ENCODE assay signal across 16 cellular contexts in genomic region chr12:76611533-76611932, GRCh38. TPM values are rescaled to one million over a fixed set of nuclear protein-coding genes. Genes with fewer than 3 reads are reported as not detected.
A peak's percentile ranks its signal among the peaks of the same experiment; 100 is the strongest.
DNase-seq lines count a peak whose midpoint lies in the region; TF ChIP-seq lines count a peak whose summit lies in the region.
"Had no signal": no experiment of that assay in that cellular context is flagged by ENCODE, and none has a peak within 500 bp of the region (broad histone marks: within the 10 kb centered on the region; RNA-seq: fewer than 3 reads in every experiment).

No MANE protein-coding gene starts in this region.

- no peak overlapping the region for H3K27ac ChIP-seq in WERI-Rb-1
- H3K27ac ChIP-seq: C4-2B, heart left ventricle had no signal

- H3K36me3 ChIP-seq in WERI-Rb-1, result no peaks in the 10 kb centered on the region
- H3K36me3 ChIP-seq: heart left ventricle had no signal

- no peak for TF ChIP-seq CTCF in WERI-Rb-1 (IDR thresholded peaks at IDR 0.05; ENCODE audit: low read depth, low read length)

- H3K27me3 ChIP-seq in WERI-Rb-1 (ENCODE audit: insufficient read depth, low read depth, severe bottlenecking), result no peaks in the 10 kb centered on the region
- H3K27me3 ChIP-seq: heart left ventricle had no signal

- DNase-seq in AG08395 (ENCODE audit: low spot score), result peak; percentile 72
- DNase-seq in HT1080 (ENCODE audit: low read depth), result peak; percentile 72
- DNase-seq in amniotic epithelial cell (ENCODE audit: low read depth), result peak; percentile 69
- peak; percentile 61 for DNase-seq in kidney tubule cell (ENCODE audit: low spot score)
- DNase-seq in inferior parietal cortex (ENCODE audit: extremely low spot score), result no peak
- DNase-seq in NCI-H1436 (lab: John Stamatoyannopoulos, UW), result no peak
- DNase-seq in NCI-H1105 treated with DMSO at 0.1 percent for 48 hours (lab: John Stamatoyannopoulos, UW), result no peak
- no peak for DNase-seq in WERI-Rb-1
- DNase-seq: activated T-cell treated with anti-CD3 and anti-CD28 coated beads for 4 hours; central memory CD4-positive, alpha-beta T cell; heart left ventricle; KG1; NCI-H446; stimulated activated naive CD8-positive, alpha-beta T cell treated with anti-CD3 and anti-CD28 coated beads, Interleukin-15, Interleukin-2, amounts not matched to agents 100 U/mL and 50 U/mL, for 24 hours had no signal

- H3K9me3 ChIP-seq in WERI-Rb-1 (ENCODE audit: severe bottlenecking), result no peaks in the 10 kb centered on the region
- H3K9me3 ChIP-seq: heart left ventricle had no signal

- no peak overlapping the region for H3K4me3 ChIP-seq in WERI-Rb-1 (ENCODE audit: low read depth, low read length)
- H3K4me3 ChIP-seq: GM12878, heart left ventricle had no signal

RNA-seq across cellular contexts. Expression of gene OSBPL8, which starts 52.0 kb away (rescaled TPM):
- total RNA-seq in HT1080 (2014; rRNA removed; shearing (Covaris generic)), result 24.0 and 28.0 TPM in 2 replicates
- polyA plus RNA-seq in HT1080 (2015; cell fraction: cytosol; rRNA removed), result 29.1 and 43.5 TPM in 2 replicates
- 38.7 and 41.9 TPM in 2 replicates for polyA plus RNA-seq in HT1080 (2015; cell fraction: nucleus; rRNA removed)

Comparison
In these comparisons a context has a peak if more than half of its experiments do, and no peak if none do; other contexts are left out.
1. DNase-seq: peak in AG08395 (single experiment), HT1080 (single experiment), amniotic epithelial cell (single experiment) and kidney tubule cell (single experiment); none in inferior parietal cortex (single experiment), NCI-H1436 (single experiment), NCI-H1105 treated with DMSO at 0.1 percent for 48 hours (single experiment) and WERI-Rb-1 (single experiment).